ENCODE assay signal across 8 cellular contexts in the genomic region with DNA sequence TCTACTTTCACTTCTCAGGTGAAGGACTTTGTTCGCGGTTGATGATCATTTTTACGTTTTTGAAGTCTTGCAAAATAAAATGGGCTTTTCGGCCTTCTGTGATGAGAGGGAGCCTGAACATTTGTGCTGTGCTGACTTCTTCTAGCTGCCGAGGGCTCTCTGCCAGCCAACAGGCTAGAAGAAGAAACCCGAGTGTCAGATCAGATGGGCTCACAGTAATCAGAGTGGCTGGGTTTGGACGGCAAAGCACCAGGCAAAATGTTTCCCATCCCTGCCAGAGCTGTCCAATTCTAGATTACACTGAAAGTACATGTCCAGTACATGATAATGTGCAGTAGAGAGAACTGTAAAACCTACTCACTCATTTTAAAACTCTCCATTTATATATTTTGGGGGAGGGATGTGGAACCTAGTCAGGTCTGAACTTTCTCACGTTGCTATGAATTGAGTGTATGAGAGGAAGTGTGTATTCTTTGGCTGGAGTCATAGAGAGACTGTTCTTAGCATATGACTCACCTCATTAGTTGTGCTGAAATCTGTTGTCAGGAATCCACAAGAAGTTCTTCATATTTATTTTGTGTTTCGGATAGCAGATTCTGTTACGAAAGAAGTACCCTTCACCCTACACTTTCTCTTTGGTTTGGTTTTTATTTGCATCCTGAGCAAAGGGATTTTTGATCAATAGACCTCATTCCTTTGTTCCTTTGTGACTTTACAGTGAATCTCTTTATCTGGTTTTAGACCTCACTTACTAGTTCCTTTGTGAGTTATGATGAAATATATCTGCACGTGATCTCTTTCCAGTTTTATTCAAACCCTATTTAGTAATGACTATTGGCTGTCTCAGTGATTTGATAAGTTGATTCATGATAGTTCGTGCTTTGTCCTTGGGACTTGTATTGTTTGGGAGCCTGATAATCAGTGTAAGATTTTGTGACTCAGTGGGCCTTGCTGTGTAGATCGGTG. TPM values are rescaled to one million over a fixed set of nuclear protein-coding genes. Genes with fewer than 3 reads are reported as not detected.
DNase-seq lines count a peak whose midpoint lies in the region; ATAC-seq and TF ChIP-seq lines count a peak whose summit lies in the region.

No MANE protein-coding gene starts in this region.

- no peaks in the 10 kb centered on the region for H3K9me3 Mint-ChIP-seq in CD4-positive, CD25-positive, alpha-beta regulatory T cell
- no peaks in the 10 kb centered on the region for H3K9me3 Mint-ChIP-seq in immature natural killer cell

- in situ Hi-C loops in astrocyte of the spinal cord (cut with HindIII; ENCODE audit: low sequenced_read_pairs): no loop called here

- TF ChIP-seq CTCF in astrocyte of the spinal cord (IDR thresholded peaks at IDR 0.05; ENCODE audit: low read depth, low read length): no peak

- H3K4me3 ChIP-seq in CD4-positive, CD25-positive, alpha-beta regulatory T cell (ENCODE audit: low read depth, low read length): peak overlapping the region; percentile 94
- H3K4me3 ChIP-seq in astrocyte of the spinal cord (ENCODE audit: low read depth, low read length) (peak overlapping the region; percentile 20), skin epidermis (peak overlapping the region in 4 of 7 experiments; percentile 2 to 91 (median 20))

- H3K27ac ChIP-seq in CD4-positive, CD25-positive, alpha-beta regulatory T cell (ENCODE audit: insufficient read depth, low read length, poor library complexity, severe bottlenecking): peak overlapping the region; percentile 94
- H3K27ac ChIP-seq in skin epidermis: peak overlapping the region; percentile 19 to 99 (median 95)

- no peaks in the 10 kb centered on the region for H3K9me3 ChIP-seq in CD4-positive, CD25-positive, alpha-beta regulatory T cell (ENCODE audit: control insufficient read depth in 2 of 2, low read length in 2 of 2)

- peaks cover 4% of the 10 kb centered on the region for H3K36me3 Mint-ChIP-seq in CD4-positive, CD25-positive, alpha-beta regulatory T cell
- H3K36me3 Mint-ChIP-seq in immature natural killer cell: no peaks in the 10 kb centered on the region

- H3K27me3 ChIP-seq in CD4-positive, CD25-positive, alpha-beta regulatory T cell (ENCODE audit: control insufficient read depth, insufficient read depth, low read length): no peaks in the 10 kb centered on the region

- H3K27ac Mint-ChIP-seq in CD4-positive, CD25-positive, alpha-beta regulatory T cell: peak overlapping the region; percentile 96 to 98 (median 96)
- peak overlapping the region; percentile 17 to 98 (median 74) for H3K27ac Mint-ChIP-seq in immature natural killer cell

- H3K4me1 ChIP-seq in CD4-positive, CD25-positive, alpha-beta regulatory T cell (ENCODE audit: control insufficient read depth, insufficient read depth, low read length, poor library complexity, severe bottlenecking): peaks cover 77% of the 10 kb centered on the region

- peak overlapping the region; percentile 87 to 99 (median 98) for H3K4me3 Mint-ChIP-seq in CD4-positive, CD25-positive, alpha-beta regulatory T cell
- peak overlapping the region in 4 of 5 donors; percentile 12 to 99 (median 55) for H3K4me3 Mint-ChIP-seq in immature natural killer cell

- H3K27me3 Mint-ChIP-seq in CD4-positive, CD25-positive, alpha-beta regulatory T cell: no peaks in the 10 kb centered on the region
- peaks cover 2 to 16% (median 5%) of the 10 kb centered on the region in 3 donors for H3K27me3 Mint-ChIP-seq in immature natural killer cell (ENCODE audit: low read depth in 3 of 3)

- peaks cover 25 to 84% (median 69%) of the 10 kb centered on the region in 4 donors for H3K4me1 Mint-ChIP-seq in CD4-positive, CD25-positive, alpha-beta regulatory T cell
- H3K4me1 Mint-ChIP-seq in immature natural killer cell: peaks cover 63 to 86% of the 10 kb centered on the region in 2 donors

- peaks cover 3% of the 10 kb centered on the region for H3K36me3 ChIP-seq in CD4-positive, CD25-positive, alpha-beta regulatory T cell (ENCODE audit: control insufficient read depth, insufficient read depth, low read length)

- ATAC-seq in CD4-positive, CD25-positive, alpha-beta regulatory T cell (ENCODE audit: low read depth in 2 of 2): peak; percentile 76 to 78
- ATAC-seq in GM19043 (IDR thresholded peaks at IDR 0.05; ENCODE audit: low read depth, unreplicated experiment) (peak; percentile 68), HG03196 (IDR thresholded peaks at IDR 0.05; ENCODE audit: unreplicated experiment) (peak; percentile 71)

- DNase-seq in CD4-positive, CD25-positive, alpha-beta regulatory T cell: peak; percentile 27 to 87 (median 71)
- DNase-seq in RKO (ENCODE audit: low spot score): peak; percentile 91
- peak; percentile 95 for DNase-seq in astrocyte of the spinal cord (ENCODE audit: low read depth, low spot score)
- peak in 1 of 3 donors; percentile 63 for DNase-seq in immature natural killer cell
- DNase-seq in SK-N-DZ (ENCODE audit: low spot score): no peak

RNA-seq across cellular contexts. Expression of a gene that starts 4.8 kb away (rescaled TPM):
- 228 TPM for total RNA-seq in CD4-positive, CD25-positive, alpha-beta regulatory T cell
- 10 to 100 TPM; 52.4 to 63.8 (median 58.8) TPM for polyA plus RNA-seq in CD4-positive, CD25-positive, alpha-beta regulatory T cell
- polyA plus RNA-seq in immature natural killer cell: 10 to 100 TPM; 21.5 to 38.7 (median 24.2) TPM
- polyA plus RNA-seq in SK-N-DZ (2014; cell fraction: cytosol; rRNA removed): 60.5 and 73.8 TPM in 2 replicates
- polyA plus RNA-seq in SK-N-DZ (2014; cell fraction: nucleus; rRNA removed): 64.6 and 149 TPM in 2 replicates

Comparison
In these comparisons a context has a peak if more than half of its experiments do, and no peak if none do; other contexts are left out.
1. H3K4me3 ChIP-seq: peak in every context shown above with its lines; median percentile 94 in CD4-positive, CD25-positive, alpha-beta regulatory T cell; 20 in astrocyte of the spinal cord; 20 in skin epidermis.